In genomic region chr5:137837741-137838389, GRCh38 we compare ENCODE assay signal across 15 cellular contexts.
DNase-seq lines count a peak whose midpoint lies in the region; ATAC-seq and TF ChIP-seq lines count a peak whose summit lies in the region.
"Had no signal": no experiment of that assay in that cellular context is flagged by ENCODE, and none has a peak within 500 bp of the region (broad histone marks: within the 10 kb centered on the region; RNA-seq: fewer than 3 reads in every experiment).

No MANE protein-coding gene starts in this region.

- H3K27me3 ChIP-seq in tibial artery = no peaks in the 10 kb centered on the region

- no peaks in the 10 kb centered on the region for H3K9me3 ChIP-seq in tibial artery

- intact Hi-C loops in tibial artery (cut with DNase I; ENCODE audit: low total_unique reads) = no loop called here

- TF ChIP-seq CTCF in tibial artery (IDR thresholded peaks at IDR 0.05) = no peak

- ATAC-seq in SK-N-SH treated with all-trans-retinoic acid at 6 μM for 48 hours = peak; percentile 65
- no peak for ATAC-seq in HG03521 (IDR thresholded peaks at IDR 0.05; ENCODE audit: unreplicated experiment)

- no peaks in the 10 kb centered on the region for H3K36me3 ChIP-seq in tibial artery

- H3K27ac ChIP-seq in tibial artery = peak overlapping the region; percentile 47 to 49

- DNase-seq in fibroblast of peridontal ligament (ENCODE audit: extremely low read depth) (peak; percentile 25), non-pigmented ciliary epithelial cell (ENCODE audit: low read depth) (peak; percentile 8), tibial artery (no peak), NCI-H2029 (lab: John Stamatoyannopoulos, UW) (no peak)
- DNase-seq in stimulated activated CD4-positive, alpha-beta T cell treated with anti-CD3 and anti-CD28 coated beads, Interleukin-12 subunit alpha, Interleukin-12 subunit beta, amount 100 ng/mL, for 4 hours = no peak
- DNase-seq: activated B cell treated with CpG ODN at 0.5 μM for 24 hours; activated effector memory CD4-positive, alpha-beta T cell treated with Interleukin-2 at 50 U/mL for 16 hours; DND-41; Kasumi-1; NCI-H1436; NCI-H345; NK-92 treated with Interleukin-12 subunit alpha and Interleukin-12 subunit beta, amount 100 ng/mL, for 24 hours; T-helper 2 cell had no signal

- H3K4me3 ChIP-seq in tibial artery = no peak overlapping the region

- peaks cover 0 to 49% (median 14%) of the 10 kb centered on the region in 4 donors for H3K4me1 ChIP-seq in tibial artery

TF ChIP-seq in SK-N-SH treated with all-trans-retinoic acid at 6 μM for 48 hours, 23 proteins besides CTCF, POLR2A, EP300 and RAD21:
- TF ChIP-seq TOX (CRISPR knock-in tag; IDR thresholded peaks at IDR 0.05; ENCODE audit: borderline replicate concordance) (peak; percentile 38; the same call in 1 of the 2 replicates), PATZ1 (CRISPR knock-in tag; IDR thresholded peaks at IDR 0.05; ENCODE audit: borderline replicate concordance) (no peak)
TF ChIP-seq in SK-N-SH treated with all-trans-retinoic acid at 6 μM for 48 hours: peak in this region for 1.

Comparison
In these comparisons a context has a peak if more than half of its experiments do, and no peak if none do; other contexts are left out.
1. DNase-seq: peak in fibroblast of peridontal ligament (single experiment) and non-pigmented ciliary epithelial cell (single experiment); none in tibial artery (0 of 2), stimulated activated CD4-positive, alpha-beta T cell treated with anti-CD3 and anti-CD28 coated beads, Interleukin-12 subunit alpha, Interleukin-12 subunit beta, amount 100 ng/mL, for 4 hours (single experiment) and NCI-H2029 (single experiment).